Comparison of ENCODE assay signal across 8 cellular contexts in genomic region chr12:75329918-75330826, GRCh38. TPM values are rescaled to one million over a fixed set of nuclear protein-coding genes. Genes with fewer than 3 reads are reported as not detected.
A peak's percentile ranks its signal among the peaks of the same experiment; 100 is the strongest.
DNase-seq lines count a peak whose midpoint lies in the region; ATAC-seq and TF ChIP-seq lines count a peak whose summit lies in the region.

CAPS2 (minus strand) TSS chr12:75330324; CDS start chr12:75326498, 3,826 bp downstream.

- no peaks in the 10 kb centered on the region for H3K4me1 ChIP-seq in uterus

- DNase-seq in GM12865 (ENCODE audit: low read depth) (peak; percentile 90), NB4 (ENCODE audit: low read depth) (peak; percentile 92), SW 1271 (lab: John Stamatoyannopoulos, UW) (peak; percentile 43 to 75), amniotic epithelial cell (ENCODE audit: low read depth) (peak; percentile 84), left ventricle myocardium superior (peak; percentile 91), posterior vena cava (ENCODE audit: low spot score) (peak; percentile 95), uterus (peak; percentile 72 to 84)

- intact Hi-C loops in left ventricle myocardium superior (cut with micrococcal nuclease) (loop anchor here (10.0 kb wide), 2 partner anchors 65 to 175 kb away; partner anchors contain the start of gene GLIPR1L2), posterior vena cava (cut with DNase I) (loop anchor here in 1 of 2 donors (10.0 kb wide), 1 partner anchor 155 kb away; the partner anchor contains the start of gene GLIPR1), uterus (cut with DNase I; ENCODE audit: low total_unique reads) (no loop called here)

- no peak for TF ChIP-seq CTCF in GM12865 (IDR thresholded peaks at IDR 0.05; ENCODE audit: insufficient read depth, low read depth, low read length, missing control alignments)
- no peak for TF ChIP-seq CTCF in NB4 (IDR thresholded peaks at IDR 0.05; ENCODE audit: low read depth, low read length)
- TF ChIP-seq CTCF in uterus (IDR thresholded peaks at IDR 0.05), result peak in 1 of 4 experiments; percentile 37

- no peaks in the 10 kb centered on the region for H3K36me3 ChIP-seq in uterus

- H3K4me3 ChIP-seq in GM12865 (ENCODE audit: low read depth, low read length) (peak within 1 kb of the TSS; percentile 74), NB4 (ENCODE audit: low read depth, low read length) (peak within 1 kb of the TSS; percentile 60), uterus (peak within 1 kb of the TSS; percentile 54 to 64)

- TF ChIP-seq POLR2A in NB4 (IDR thresholded peaks at IDR 0.05; ENCODE audit: extremely low read depth, insufficient read length) (no peak), uterus (IDR thresholded peaks at IDR 0.05) (peak in 1 of 2 donors; percentile 48)

- no peaks in the 10 kb centered on the region for H3K9me3 ChIP-seq in uterus

- H3K27ac ChIP-seq in uterus, result peak within 1 kb of the TSS in 1 of 2 donors; percentile 56

- no peaks in the 10 kb centered on the region for H3K27me3 ChIP-seq in uterus

- ATAC-seq in HG02588 (IDR thresholded peaks at IDR 0.05; ENCODE audit: unreplicated experiment) (peak; percentile 90), left ventricle myocardium superior (peak; percentile 96)

RNA-seq across cellular contexts. Expression of gene CAPS2, which starts in this region (rescaled TPM):
- total RNA-seq in left ventricle myocardium superior, result 12.5 TPM
- 10 to 100 TPM in 1 of 2 donors, 1 to 10 TPM in 1; 8.6 to 13.5 TPM for total RNA-seq in posterior vena cava
- 10 to 100 TPM in 3 of 4 donors, 1 to 10 TPM in 1; 3.1 to 30.9 (median 25.6) TPM for total RNA-seq in uterus
